ENCODE assay signal across 28 cellular contexts in genomic region chr22:20491346-20491745, GRCh38.
"Had no signal": no experiment of that assay in that cellular context is flagged by ENCODE, and none has a peak within 500 bp of the region (broad histone marks: within the 10 kb centered on the region; RNA-seq: fewer than 3 reads in every experiment).

No MANE protein-coding gene starts in this region.

- H3K4me3 Mint-ChIP-seq: endodermal cell; natural killer cell; stimulated activated naive CD8-positive, alpha-beta T cell treated with anti-CD3 and anti-CD28 coated beads, Interleukin-15, amount 100 ng/mL, for 72 hours had no signal

- ATAC-seq: esophagus mucosa; gastrocnemius medialis; heart left ventricle; left cardiac atrium; left lung; natural killer cell; pancreas; sciatic nerve; stimulated activated naive CD8-positive, alpha-beta T cell treated with anti-CD3 and anti-CD28 coated beads, Interleukin-15, amount 100 ng/mL, for 72 hours had no signal

- H3K27ac Mint-ChIP-seq: endodermal cell; progenitor cell of endocrine pancreas; stimulated activated naive CD8-positive, alpha-beta T cell treated with anti-CD3 and anti-CD28 coated beads, Interleukin-15, amount 100 ng/mL, for 72 hours had no signal

- H3K4me3 ChIP-seq: dorsolateral prefrontal cortex, gastrocnemius medialis, heart left ventricle, hepatocyte, left lung, pancreas, smooth muscle cell, thyroid gland, upper lobe of left lung had no signal

- H3K9me3 ChIP-seq: gastrocnemius medialis, heart left ventricle, left lung, neutrophil, pancreas, thyroid gland, upper lobe of left lung had no signal

- H3K27ac ChIP-seq: dorsolateral prefrontal cortex, epithelial cell of prostate, gastrocnemius medialis, heart left ventricle, hepatocyte, left lung, neutrophil, pancreas, thyroid gland, upper lobe of left lung had no signal

- H3K9me3 Mint-ChIP-seq: endodermal cell; natural killer cell; stimulated activated naive CD8-positive, alpha-beta T cell treated with anti-CD3 and anti-CD28 coated beads, Interleukin-15, amount 100 ng/mL, for 72 hours had no signal

- H3K27me3 Mint-ChIP-seq: progenitor cell of endocrine pancreas; stimulated activated naive CD8-positive, alpha-beta T cell treated with anti-CD3 and anti-CD28 coated beads, Interleukin-15, amount 100 ng/mL, for 72 hours had no signal

- H3K36me3 Mint-ChIP-seq: natural killer cell had no signal

- H3K27me3 ChIP-seq: dorsolateral prefrontal cortex, gastrocnemius medialis, heart left ventricle, hepatocyte, left lung, neutrophil, pancreas, thyroid gland, upper lobe of left lung had no signal

- H3K36me3 ChIP-seq: gastrocnemius medialis, pancreas, thyroid gland had no signal

- DNase-seq: dorsolateral prefrontal cortex; effector CD4-positive, alpha-beta T cell; endodermal cell; foreskin fibroblast; gastrocnemius medialis; heart left ventricle; left cardiac atrium; left lung; mammary epithelial cell; mesendoderm; midbrain; natural killer cell; pancreas; stimulated activated CD4-positive, alpha-beta T cell treated with anti-CD3 and anti-CD28 coated beads, Interleukin-12 subunit alpha, Interleukin-12 subunit beta, amount 100 ng/mL, for 4 hours; stimulated activated CD4-positive, alpha-beta T cell treated with anti-CD3 and anti-CD28 coated beads, Interleukin-1b, Interleukin-23, amount 100 ng/mL, for 48 hours; stimulated activated CD4-positive, alpha-beta T cell treated with anti-CD3 and anti-CD28 coated beads, Interleukin-4, amount 100 ng/mL, for 1 hour; stimulated activated CD8-positive, alpha-beta memory T cell treated with anti-CD3 and anti-CD28 coated beads, Interleukin-4, amount 100 ng/mL, for 48 hours; stimulated activated naive CD4-positive, alpha-beta T cell; stimulated activated naive CD8-positive, alpha-beta T cell treated with anti-CD3 and anti-CD28 coated beads, Interleukin-15, amount 100 ng/mL, for 72 hours; thyroid gland; upper lobe of left lung had no signal
